ENCODE assay signal across 8 cellular contexts in genomic region chr10:98267069-98267893, GRCh38. TPM values are rescaled to one million over a fixed set of nuclear protein-coding genes. Genes with fewer than 3 reads are reported as not detected.
A peak's percentile ranks its signal among the peaks of the same experiment; 100 is the strongest.
DNase-seq lines count a peak whose midpoint lies in the region; ATAC-seq and TF ChIP-seq lines count a peak whose summit lies in the region.

No MANE protein-coding gene starts in this region.

- H3K36me3 ChIP-seq in H7 (replicated peaks; ENCODE audit: control insufficient read depth, insufficient read depth, low read length) (no peaks in the 10 kb centered on the region), skeletal muscle tissue (ENCODE audit: control insufficient read depth in 3 of 3, insufficient read depth in 3 of 3, low read length in 3 of 3) (no peaks in the 10 kb centered on the region)
- no peaks in the 10 kb centered on the region for H3K36me3 ChIP-seq in effector memory CD4-positive, alpha-beta T cell (ENCODE audit: control insufficient read depth, insufficient read depth, low read length)

- no peak; the same call in 1 of the 2 replicates for ATAC-seq in WTC11

- POLR2A ChIA-PET in WTC11 (lab: Charles Lee): no interaction called here

- peak overlapping the region; percentile 58 to 82 (median 80) for H3K9ac ChIP-seq in skeletal muscle tissue (ENCODE audit: low read depth in 1 of 3, low read length in 3 of 3)

- H3K27ac ChIP-seq in skeletal muscle tissue (ENCODE audit: low read depth, low read length): peak overlapping the region; percentile 81
- no peak overlapping the region for H3K27ac ChIP-seq in effector memory CD4-positive, alpha-beta T cell (ENCODE audit: insufficient read depth, low read length, poor library complexity, severe bottlenecking)

- peaks cover 36 to 52% (median 44%) of the 10 kb centered on the region in 3 donors for H3K4me1 ChIP-seq in skeletal muscle tissue (ENCODE audit: control insufficient read depth in 3 of 3, insufficient read depth in 3 of 3, low read length in 3 of 3)
- H3K4me1 ChIP-seq in effector memory CD4-positive, alpha-beta T cell (ENCODE audit: control insufficient read depth, insufficient read depth, low read length, poor library complexity, severe bottlenecking): peaks cover 3% of the 10 kb centered on the region

- no peak for TF ChIP-seq CTCF in WTC11 (IDR thresholded peaks at IDR 0.05)

- H3K36me3 Mint-ChIP-seq in WTC11: no peaks in the 10 kb centered on the region

- no peak overlapping the region for H3K27ac Mint-ChIP-seq in WTC11

- no peaks in the 10 kb centered on the region for H3K9me3 ChIP-seq in skeletal muscle tissue (ENCODE audit: control insufficient read depth in 3 of 3, low read length in 3 of 3)
- H3K9me3 ChIP-seq in effector memory CD4-positive, alpha-beta T cell (ENCODE audit: control insufficient read depth, low read length): no peaks in the 10 kb centered on the region

- H3K4me3 ChIP-seq in H7 (ENCODE audit: insufficient read depth, low read depth, low read length) (peak overlapping the region; percentile 37), skeletal muscle tissue (ENCODE audit: low read length in 3 of 3) (peak overlapping the region; percentile 62 to 72 (median 64))
- H3K4me3 ChIP-seq in effector memory CD4-positive, alpha-beta T cell (ENCODE audit: insufficient read depth, low read depth, low read length, poor library complexity, severe bottlenecking): no peak overlapping the region

- no peaks in the 10 kb centered on the region for H3K9me3 Mint-ChIP-seq in WTC11

- DNase-seq in H7 (no peak), WTC11 (ENCODE audit: low spot score) (no peak), hepatic stellate cell (ENCODE audit: low spot score) (peak; percentile 44), NAMALWA (ENCODE audit: low spot score) (no peak), nucleus accumbens (lab: John Stamatoyannopoulos, UW) (no peak), DMS79 (lab: John Stamatoyannopoulos, UW) (no peak)
- DNase-seq in effector memory CD4-positive, alpha-beta T cell: no peak

- H3K4me3 Mint-ChIP-seq in WTC11: peak overlapping the region; percentile 76

- H3K27me3 Mint-ChIP-seq in WTC11 (ENCODE audit: low read depth): peaks cover 24% of the 10 kb centered on the region

- H3K27me3 ChIP-seq in H7 (ENCODE audit: control insufficient read depth, insufficient read depth, low read length) (peaks cover 6% of the 10 kb centered on the region), skeletal muscle tissue (ENCODE audit: control insufficient read depth in 3 of 3, insufficient read depth in 3 of 3, low read length in 3 of 3) (no peaks in the 10 kb centered on the region)
- H3K27me3 ChIP-seq in effector memory CD4-positive, alpha-beta T cell (replicated peaks; ENCODE audit: control insufficient read depth, insufficient read depth, low read length, poor library complexity, severe bottlenecking): peaks cover 18% of the 10 kb centered on the region

- H3K4me1 Mint-ChIP-seq in WTC11: peaks cover 23% of the 10 kb centered on the region

- CTCF ChIA-PET in WTC11 (lab: Charles Lee): interaction anchor here (0.9 to 13.7 kb wide), 7 partner anchors 29 to 476 kb away, joined by 3 to 204 read pairs (median 4); no protein-coding TSS in a partner anchor

TF ChIP-seq in WTC11, 78 proteins besides CTCF, POLR2A, EP300 and RAD21:
- TF ChIP-seq ZNF263 (CRISPR knock-in tag; IDR thresholded peaks at IDR 0.05; ENCODE audit: low read depth): no peak
- no peak for TF ChIP-seq E2F4 (CRISPR knock-in tag; IDR thresholded peaks at IDR 0.05; ENCODE audit: borderline replicate concordance, low read depth)
- TF ChIP-seq AR (CRISPR knock-in tag; IDR thresholded peaks at IDR 0.05): no peak
- no peak for TF ChIP-seq RORB (CRISPR knock-in tag; IDR thresholded peaks at IDR 0.05)
- no peak for TF ChIP-seq ZNF138 (CRISPR knock-in tag; conservative IDR thresholded peaks at IDR 0.05)
- no peak for TF ChIP-seq GRHL2 (CRISPR knock-in tag; IDR thresholded peaks at IDR 0.05; ENCODE audit: insufficient replicate concordance, severe bottlenecking)
- no peak for TF ChIP-seq ZNF219 (CRISPR knock-in tag; IDR thresholded peaks at IDR 0.05; ENCODE audit: borderline replicate concordance)
- TF ChIP-seq FOXK1 (CRISPR knock-in tag; IDR thresholded peaks at IDR 0.05): no peak
- no peak for TF ChIP-seq TP53 (CRISPR knock-in tag; IDR thresholded peaks at IDR 0.05)
- no peak for TF ChIP-seq ZNF232 (CRISPR knock-in tag; IDR thresholded peaks at IDR 0.05)
- TF ChIP-seq HMGA2 (CRISPR knock-in tag; IDR thresholded peaks at IDR 0.05): no peak
- no peak for TF ChIP-seq CBFB (CRISPR knock-in tag; IDR thresholded peaks at IDR 0.05; ENCODE audit: low read depth)
- TF ChIP-seq ZNF423 (CRISPR knock-in tag; IDR thresholded peaks at IDR 0.05): no peak
- TF ChIP-seq CREB1 (CRISPR knock-in tag; IDR thresholded peaks at IDR 0.05): no peak
- TF ChIP-seq, protein P1, sequence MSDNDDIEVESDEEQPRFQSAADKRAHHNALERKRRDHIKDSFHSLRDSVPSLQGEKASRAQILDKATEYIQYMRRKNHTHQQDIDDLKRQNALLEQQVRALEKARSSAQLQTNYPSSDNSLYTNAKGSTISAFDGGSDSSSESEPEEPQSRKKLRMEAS (CRISPR knock-in tag; IDR thresholded peaks at IDR 0.05): no peak
- no peak for TF ChIP-seq EMX1 (CRISPR knock-in tag; IDR thresholded peaks at IDR 0.05)
- no peak for TF ChIP-seq IRF1 (CRISPR knock-in tag; IDR thresholded peaks at IDR 0.05)

RNA-seq across cellular contexts. Expression of gene LOXL4, which starts 0.7 kb away (rescaled TPM):
- total RNA-seq in H7 (2014; rRNA removed; shearing (Covaris generic)): 1.4 and 1.7 TPM in 2 replicates
- 0.07 to 0.35 TPM (median 0.21 TPM) in 3 replicates for total RNA-seq in WTC11 (2021)
- 4.2 TPM for total RNA-seq in skeletal muscle tissue
